16 cellular contexts compared by ENCODE assay signal in the genomic region with DNA sequence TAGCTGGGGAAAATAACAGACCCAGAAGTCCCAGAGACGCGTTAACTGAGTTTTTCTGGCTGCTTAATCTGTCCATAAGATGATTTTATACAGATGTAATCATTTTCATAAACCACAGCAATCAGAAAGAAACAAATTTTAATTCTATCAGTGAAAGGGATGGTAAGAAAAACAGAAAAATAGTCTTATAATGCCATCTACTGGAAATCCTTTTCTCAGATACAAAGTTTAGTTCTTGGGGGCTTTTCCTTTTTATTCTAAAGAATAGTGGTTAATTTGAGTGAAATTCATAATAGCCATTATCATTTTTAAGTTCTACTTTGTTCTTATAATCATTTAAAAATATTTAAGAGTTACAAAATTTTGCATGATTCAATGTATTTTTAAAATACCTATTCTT. TPM values are rescaled to one million over a fixed set of nuclear protein-coding genes. Genes with fewer than 3 reads are reported as not detected.
A peak's percentile ranks its signal among the peaks of the same experiment; 100 is the strongest.
DNase-seq lines count a peak whose midpoint lies in the region; ATAC-seq, FAIRE-seq and TF ChIP-seq lines count a peak whose summit lies in the region.
"Had no signal": no experiment of that assay in that cellular context is flagged by ENCODE, and none has a peak within 500 bp of the region (broad histone marks: within the 10 kb centered on the region; RNA-seq: fewer than 3 reads in every experiment).

No MANE protein-coding gene starts in this region.

- DNase-seq in AG10803 (ENCODE audit: low read depth) (no peak), OCI-LY7 (ENCODE audit: low spot score) (no peak), osteocyte (ENCODE audit: extremely low spot score, unreplicated experiment) (no peak), NCI-H526 (lab: John Stamatoyannopoulos, UW) (no peak), NAMALWA (ENCODE audit: low spot score) (no peak)
- DNase-seq in naive thymus-derived CD4-positive, alpha-beta T cell: no peak
- DNase-seq: C1 segment of cervical spinal cord, DMS 273 treated with DMSO at 0.1 percent for 48 hours, Kasumi-1, NCI-H1417 treated with DMSO at 0.1 percent for 48 hours, NCI-H2081 treated with DMSO at 0.1 percent for 48 hours, NCI-H526 treated with DMSO at 0.1 percent for 48 hours, Right ventricle myocardium superior had no signal

- H3K9me2 ChIP-seq in OCI-LY7 (ENCODE audit: insufficient read depth, low read length): no peaks in the 10 kb centered on the region

- peaks cover 43% of the 10 kb centered on the region for H3K36me3 Mint-ChIP-seq in osteocyte (ENCODE audit: unreplicated experiment)
- H3K36me3 Mint-ChIP-seq in naive thymus-derived CD4-positive, alpha-beta T cell: peaks cover 18 to 79% (median 49%) of the 10 kb centered on the region in 5 donors

- BruUV-seq in OCI-LY7 (replicated peaks; lab: Mats Ljungman, UMichigan): no TSS peak

- CTCF ChIA-PET in OCI-LY7 (lab: Charles Lee; ENCODE audit: unreplicated experiment): no interaction called here
- CTCF ChIA-PET in naive thymus-derived CD4-positive, alpha-beta T cell (lab: Charles Lee): no interaction called here

- POLR2A ChIA-PET in OCI-LY7 (lab: Charles Lee): no interaction called here
- POLR2A ChIA-PET in naive thymus-derived CD4-positive, alpha-beta T cell (lab: Charles Lee): no interaction called here

- H3K4me3 Mint-ChIP-seq in osteocyte (ENCODE audit: unreplicated experiment): no peak overlapping the region
- H3K4me3 Mint-ChIP-seq in naive thymus-derived CD4-positive, alpha-beta T cell: no peak overlapping the region

- no peaks in the 10 kb centered on the region for H3K27me3 ChIP-seq in naive thymus-derived CD4-positive, alpha-beta T cell (ENCODE audit: control insufficient read depth in 2 of 2, insufficient read depth in 2 of 2, low read length in 2 of 2)

- no peaks in the 10 kb centered on the region for H3K4me1 ChIP-seq in OCI-LY7 (ENCODE audit: insufficient read depth, low read length, poor library complexity, severe bottlenecking)
- H3K4me1 ChIP-seq in naive thymus-derived CD4-positive, alpha-beta T cell (ENCODE audit: control insufficient read depth in 2 of 2, insufficient read depth in 2 of 2, low read length in 2 of 2): no peaks in the 10 kb centered on the region

- no peak for ATAC-seq in naive thymus-derived CD4-positive, alpha-beta T cell
- ATAC-seq: HepG2, Panc1 had no signal

- FAIRE-seq in endometrium (lab: Jason Lieb, UNC): peak; percentile 33
- FAIRE-seq: HepG2 had no signal

- intact Hi-C loops in OCI-LY7 (cut with micrococcal nuclease; ENCODE audit: unreplicated experiment): no loop called here
- intact Hi-C loops in naive thymus-derived CD4-positive, alpha-beta T cell (cut with micrococcal nuclease): no loop called here

- TF ChIP-seq CTCF in AG10803 (conservative IDR thresholded peaks at IDR 0.05; ENCODE audit: low read length) (peak; percentile 45), OCI-LY7 (conservative IDR thresholded peaks at IDR 0.05; ENCODE audit: low read length) (0 out of 2 replicates have a peak, but pooled peaks have one; percentile 15), osteocyte (IDR thresholded peaks at IDR 0.05) (peak; percentile 40)

- H3K4me1 Mint-ChIP-seq in osteocyte (ENCODE audit: unreplicated experiment): no peaks in the 10 kb centered on the region
- no peaks in the 10 kb centered on the region for H3K4me1 Mint-ChIP-seq in naive thymus-derived CD4-positive, alpha-beta T cell

- H3K36me3 ChIP-seq in OCI-LY7 (ENCODE audit: insufficient read depth, low read length): peaks cover 87% of the 10 kb centered on the region
- peaks cover 6 to 42% (median 7%) of the 10 kb centered on the region in 3 experiments for H3K36me3 ChIP-seq in naive thymus-derived CD4-positive, alpha-beta T cell (ENCODE audit: control insufficient read depth in 2 of 3, insufficient read depth in 3 of 3, low read length in 3 of 3)

- H2AFZ ChIP-seq in OCI-LY7 (ENCODE audit: low read length): no peak overlapping the region

- H3K27me3 Mint-ChIP-seq in osteocyte (ENCODE audit: unreplicated experiment): no peaks in the 10 kb centered on the region
- no peaks in the 10 kb centered on the region for H3K27me3 Mint-ChIP-seq in naive thymus-derived CD4-positive, alpha-beta T cell

- no peak overlapping the region for H3K27ac ChIP-seq in OCI-LY7 (ENCODE audit: low read depth, low read length, poor library complexity, severe bottlenecking)
- no peak overlapping the region for H3K27ac ChIP-seq in naive thymus-derived CD4-positive, alpha-beta T cell (ENCODE audit: low read depth, low read length)

- H3K4me3 ChIP-seq in AG10803 (ENCODE audit: low read length): no peak overlapping the region
- H3K4me3 ChIP-seq in OCI-LY7 (ENCODE audit: low read depth, low read length, poor library complexity, severe bottlenecking): no peak overlapping the region
- H3K4me3 ChIP-seq in naive thymus-derived CD4-positive, alpha-beta T cell (ENCODE audit: low read length): no peak overlapping the region

- no peak overlapping the region for H3K4me2 ChIP-seq in OCI-LY7 (ENCODE audit: low read length)

- H3K9me3 ChIP-seq in OCI-LY7 (ENCODE audit: low read length): no peaks in the 10 kb centered on the region
- H3K9me3 ChIP-seq in naive thymus-derived CD4-positive, alpha-beta T cell (ENCODE audit: control insufficient read depth in 2 of 3, low read length in 3 of 3): no peaks in the 10 kb centered on the region

- no peaks in the 10 kb centered on the region for H3K9me3 Mint-ChIP-seq in osteocyte (ENCODE audit: unreplicated experiment)
- no peaks in the 10 kb centered on the region for H3K9me3 Mint-ChIP-seq in naive thymus-derived CD4-positive, alpha-beta T cell

- H3K27ac Mint-ChIP-seq in osteocyte (ENCODE audit: unreplicated experiment): no peak overlapping the region
- no peak overlapping the region for H3K27ac Mint-ChIP-seq in naive thymus-derived CD4-positive, alpha-beta T cell

- no peaks in the 10 kb centered on the region for H4K20me1 ChIP-seq in OCI-LY7 (ENCODE audit: insufficient read depth, low read length)

- no peaks in the 10 kb centered on the region for H3K79me2 ChIP-seq in OCI-LY7 (ENCODE audit: insufficient read depth, low read depth, low read length)

RNA-seq across cellular contexts. Expression of a gene that starts 44.4 kb away (rescaled TPM):
- 56.3 and 97.9 TPM in 2 replicates for total RNA-seq in OCI-LY7 (2014; rRNA removed; shearing (Covaris generic))
- total RNA-seq in OCI-LY7 (2022) (92.8 and 98.3 TPM in 2 replicates), osteocyte (70.9 and 71.5 TPM in 2 replicates)
- total RNA-seq in naive thymus-derived CD4-positive, alpha-beta T cell: 10 to 100 TPM; 48.5 to 92.0 (median 75.7) TPM
- 10 to 100 TPM; 11.2 to 44.1 TPM for polyA plus RNA-seq in naive thymus-derived CD4-positive, alpha-beta T cell

RNA-seq across cellular contexts. Expression of a gene that starts 44.6 kb away (rescaled TPM):
- total RNA-seq in OCI-LY7 (2014; rRNA removed; shearing (Covaris generic)): 20.5 and 21.6 TPM in 2 replicates
- total RNA-seq in OCI-LY7 (2022) (31.4 and 33.5 TPM in 2 replicates), osteocyte (24.1 and 27.9 TPM in 2 replicates)
- 10 to 100 TPM; 10.6 to 31.3 (median 30.6) TPM for total RNA-seq in naive thymus-derived CD4-positive, alpha-beta T cell
- polyA plus RNA-seq in naive thymus-derived CD4-positive, alpha-beta T cell: 10 to 100 TPM; 22.0 to 23.6 TPM
